ENCODE assay signal across 13 cellular contexts in genomic region chr1:217620814-217621213, GRCh38. TPM values are rescaled to one million over a fixed set of nuclear protein-coding genes. Genes with fewer than 3 reads are reported as not detected.
A peak's percentile ranks its signal among the peaks of the same experiment; 100 is the strongest.
DNase-seq lines count a peak whose midpoint lies in the region; ATAC-seq, FAIRE-seq and TF ChIP-seq lines count a peak whose summit lies in the region.
"Had no signal": no experiment of that assay in that cellular context is flagged by ENCODE, and none has a peak within 500 bp of the region (broad histone marks: within the 10 kb centered on the region; RNA-seq: fewer than 3 reads in every experiment).

No MANE protein-coding gene starts in this region.

- no peak for TF ChIP-seq CTCF in GM06990 (IDR thresholded peaks at IDR 0.05; ENCODE audit: insufficient read depth, low read length, poor library complexity, severe bottlenecking)

- H3K9me3 ChIP-seq in small intestine (ENCODE audit: control insufficient read depth, low read depth): no peaks in the 10 kb centered on the region
- H3K9me3 ChIP-seq: BLaER1 had no signal

- no peaks in the 10 kb centered on the region for H3K4me1 ChIP-seq in small intestine (ENCODE audit: control insufficient read depth in 2 of 2, insufficient read depth in 1 of 2, low read depth in 1 of 2, low read length in 1 of 2)
- H3K4me1 ChIP-seq: BLaER1 had no signal

- DNase-seq in GM06990 (ENCODE audit: extremely low read depth, insufficient read length) (peak; percentile 52), AG20443 (ENCODE audit: low spot score) (no peak), left ventricle myocardium superior (no peak), left cardiac atrium (no peak), small intestine (no peak)
- DNase-seq: foreskin keratinocyte, NCI-H146, SHP77 had no signal

- H3K27me3 ChIP-seq in GM06990 (replicated peaks; ENCODE audit: control insufficient read depth, insufficient read depth, low read length) (no peaks in the 10 kb centered on the region), small intestine (ENCODE audit: control insufficient read depth in 2 of 2, insufficient read depth in 2 of 2, low read length in 2 of 2) (no peaks in the 10 kb centered on the region)
- H3K27me3 ChIP-seq: BLaER1, foreskin keratinocyte had no signal

- WGBS in small intestine, 3 donors: 76 to 90% (median 79%) methylated on average over 4 of the region's 4 CpGs

- FAIRE-seq in small intestine (lab: Jason Lieb, UNC): no peak

- H3K36me3 ChIP-seq in GM06990 (ENCODE audit: control insufficient read depth, insufficient read depth, low read length) (peaks cover 2% of the 10 kb centered on the region; the same call in 1 of the 2 replicates), small intestine (ENCODE audit: control insufficient read depth in 2 of 2, insufficient read depth in 2 of 2, low read length in 2 of 2) (no peaks in the 10 kb centered on the region)

- no peak overlapping the region for H3K27ac ChIP-seq in small intestine (ENCODE audit: low read depth in 1 of 2, low read length in 1 of 2)
- H3K27ac ChIP-seq: BLaER1, foreskin keratinocyte had no signal

- peak; percentile 100 for ATAC-seq in GM19035 (IDR thresholded peaks at IDR 0.05; ENCODE audit: unreplicated experiment)
- ATAC-seq in HG02642 (IDR thresholded peaks at IDR 0.05; ENCODE audit: poor library complexity, unreplicated experiment): peak; percentile 100
- ATAC-seq in HG03520 (IDR thresholded peaks at IDR 0.05; ENCODE audit: unreplicated experiment): peak; percentile 100
- no peak for ATAC-seq in left ventricle myocardium superior
- ATAC-seq in left cardiac atrium: no peak
- ATAC-seq: foreskin keratinocyte, HCT116 had no signal

- intact Hi-C loops in left ventricle myocardium superior (cut with micrococcal nuclease) (no loop called here), left cardiac atrium (cut with DNase I) (no loop called here)

- no peak overlapping the region for H3K4me3 ChIP-seq in GM06990 (replicated peaks; ENCODE audit: low read depth, low read length)
- H3K4me3 ChIP-seq in small intestine (ENCODE audit: low read depth in 1 of 2, low read length in 2 of 2): no peak overlapping the region
- H3K4me3 ChIP-seq: BLaER1 had no signal

RNA-seq across cellular contexts. Expression of gene GPATCH2, which starts 10.1 kb away (rescaled TPM):
- 6.2 TPM for total RNA-seq in left ventricle myocardium superior
- total RNA-seq in left cardiac atrium: 10 to 100 TPM in 1 of 2 donors, 1 to 10 TPM in 1; 8.0 to 10.8 TPM
- 1 to 10 TPM; 2.7 to 6.5 (median 4.7) TPM for polyA plus RNA-seq in small intestine

RNA-seq across cellular contexts. Expression of gene SPATA17, which starts 10.3 kb away (rescaled TPM):
- total RNA-seq in left ventricle myocardium superior (1.2 TPM), left cardiac atrium (1 to 10 TPM; 1.2 to 1.8 TPM)
- under 1 TPM in 1 of 3 donors, not detected in 2; 0.10 TPM for polyA plus RNA-seq in small intestine

Comparison
In these comparisons a context has a peak if more than half of its experiments do, and no peak if none do; other contexts are left out.
1. ATAC-seq: peak in GM19035 (single experiment), HG02642 (single experiment) and HG03520 (single experiment); none in left ventricle myocardium superior (single experiment) and left cardiac atrium (0 of 2).